ENCODE assay signal across 21 cellular contexts in genomic region chr15:64803526-64803925, GRCh38. TPM values are rescaled to one million over a fixed set of nuclear protein-coding genes. Genes with fewer than 3 reads are reported as not detected.
"Had no signal": no experiment of that assay in that cellular context is flagged by ENCODE, and none has a peak within 500 bp of the region (broad histone marks: within the 10 kb centered on the region; RNA-seq: fewer than 3 reads in every experiment).

No MANE protein-coding gene starts in this region.

- H3K27ac ChIP-seq: dorsolateral prefrontal cortex, neutrophil, skin epidermis had no signal

- H3K4me3 ChIP-seq: dorsolateral prefrontal cortex, gastroesophageal sphincter, hepatocyte, skin epidermis, stomach had no signal

- FAIRE-seq: kidney, urothelium cell line had no signal

- DNase-seq: cortex of kidney; dorsolateral prefrontal cortex; effector CD8-positive, alpha-beta T cell; glutamatergic neuron; kidney; left colon; mammary epithelial cell; naive thymus-derived CD8-positive, alpha-beta T cell; stimulated activated CD4-positive, alpha-beta T cell treated with anti-CD3 and anti-CD28 coated beads, Interleukin-2, amount 100 ng/mL, for 24 hours; stimulated activated CD4-positive, alpha-beta T cell treated with anti-CD3 and anti-CD28 coated beads, Interleukin-4, amount 100 ng/mL, for 4 hours; stimulated activated naive B cell treated with anti-CD40 and anti-IgM and Interleukin-4, amounts not matched to agents 10 μg/mL and 1 μg/mL and 100 μg/mL, for 72 hours; stomach had no signal

- ATAC-seq: esophagus mucosa; gastroesophageal sphincter; left colon; naive thymus-derived CD8-positive, alpha-beta T cell; sciatic nerve; stimulated activated naive B cell treated with anti-CD40 and anti-IgM and Interleukin-4, amounts not matched to agents 10 μg/mL and 1 μg/mL and 100 μg/mL, for 72 hours had no signal

- H3K27me3 ChIP-seq: gastroesophageal sphincter, hepatocyte, stomach had no signal

- H3K36me3 ChIP-seq: gastroesophageal sphincter, neutrophil, stomach had no signal

- H3K9me3 ChIP-seq: gastroesophageal sphincter, neutrophil, stomach had no signal

RNA-seq across cellular contexts. Expression of gene RBPMS2, which starts 28.1 kb away (rescaled TPM):
- total RNA-seq: fibroblast of villous mesenchyme; mammary epithelial cell; naive thymus-derived CD8-positive, alpha-beta T cell had no signal
- polyA plus RNA-seq: naive thymus-derived CD8-positive, alpha-beta T cell; neural cell had no signal
